In the genomic region with DNA sequence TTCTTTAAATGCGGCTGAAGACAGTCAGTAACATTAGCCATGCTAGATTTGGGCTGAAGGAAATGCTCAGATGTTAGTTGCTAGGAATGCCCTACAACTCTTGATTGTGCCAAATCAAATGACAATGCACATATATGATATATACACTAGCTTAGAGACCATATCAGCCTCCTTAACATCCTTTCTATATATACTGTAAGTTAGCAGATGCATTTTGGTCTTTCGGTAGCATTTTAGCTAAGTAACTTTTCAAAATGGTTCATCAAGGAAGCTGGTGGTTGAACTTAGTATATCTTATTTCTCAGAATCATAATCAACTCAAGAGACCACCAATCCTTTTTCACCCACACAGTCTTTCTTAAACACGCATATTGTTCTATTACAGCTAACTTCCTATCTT, we compare ENCODE assay signal across 24 cellular contexts. TPM values are rescaled to one million over a fixed set of nuclear protein-coding genes. Genes with fewer than 3 reads are reported as not detected.
"Had no signal": no experiment of that assay in that cellular context is flagged by ENCODE, and none has a peak within 500 bp of the region (broad histone marks: within the 10 kb centered on the region; RNA-seq: fewer than 3 reads in every experiment).

No MANE protein-coding gene starts in this region.

- H3K4me3 Mint-ChIP-seq: immature natural killer cell; naive thymus-derived CD8-positive, alpha-beta T cell; stimulated activated naive B cell treated with anti-CD40 and anti-IgM and Interleukin-4, amounts not matched to agents 10 μg/mL and 1 μg/mL and 100 μg/mL, for 72 hours; stimulated activated naive CD8-positive, alpha-beta T cell treated with anti-CD3 and anti-CD28 coated beads, Interleukin-15, Interleukin-2, amounts not matched to agents 100 ng/mL and 50 ng/mL, for 24 hours; type B pancreatic cell had no signal

- H3K36me3 Mint-ChIP-seq: immature natural killer cell; naive thymus-derived CD8-positive, alpha-beta T cell; stimulated activated naive B cell treated with anti-CD40 and anti-IgM and Interleukin-4, amounts not matched to agents 10 μg/mL and 1 μg/mL and 100 μg/mL, for 72 hours; type B pancreatic cell had no signal

- H3K4me3 ChIP-seq: left lung, lower lobe of right lung, ovary, right atrium auricular region, right lobe of liver, smooth muscle cell, tibial nerve, uterus had no signal

- H3K27ac ChIP-seq: left lung, lower lobe of right lung, ovary, right atrium auricular region, right lobe of liver, tibial nerve, uterus had no signal

- H3K27me3 ChIP-seq: left lung, ovary, right atrium auricular region, right lobe of liver, tibial nerve had no signal

- H3K9me3 Mint-ChIP-seq: immature natural killer cell; naive thymus-derived CD8-positive, alpha-beta T cell; stimulated activated naive B cell treated with anti-CD40 and anti-IgM and Interleukin-4, amounts not matched to agents 10 μg/mL and 1 μg/mL and 100 μg/mL, for 72 hours; stimulated activated naive CD8-positive, alpha-beta T cell treated with anti-CD3 and anti-CD28 coated beads, Interleukin-15, Interleukin-2, amounts not matched to agents 100 ng/mL and 50 ng/mL, for 24 hours; type B pancreatic cell had no signal

- H3K27me3 Mint-ChIP-seq: progenitor cell of endocrine pancreas had no signal

- ATAC-seq: left colon; left lung; lower lobe of right lung; naive thymus-derived CD8-positive, alpha-beta T cell; right lobe of liver; stimulated activated naive B cell treated with anti-CD40 and anti-IgM and Interleukin-4, amounts not matched to agents 10 μg/mL and 1 μg/mL and 100 μg/mL, for 72 hours had no signal

- H3K27ac Mint-ChIP-seq: immature natural killer cell; naive thymus-derived CD8-positive, alpha-beta T cell; progenitor cell of endocrine pancreas; stimulated activated naive B cell treated with anti-CD40 and anti-IgM and Interleukin-4, amounts not matched to agents 10 μg/mL and 1 μg/mL and 100 μg/mL, for 72 hours; stimulated activated naive CD8-positive, alpha-beta T cell treated with anti-CD3 and anti-CD28 coated beads, Interleukin-15, Interleukin-2, amounts not matched to agents 100 ng/mL and 50 ng/mL, for 24 hours; type B pancreatic cell had no signal

- DNase-seq: hypothalamus; immature natural killer cell; kidney; left colon; left lung; lower lobe of right lung; mammary epithelial cell; mesenchymal stem cell; naive thymus-derived CD8-positive, alpha-beta T cell; ovary; right lobe of liver; stimulated activated CD4-positive, alpha-beta T cell treated with anti-CD3 and anti-CD28 coated beads, Interleukin-1b, Interleukin-23, amount 100 ng/mL, for 48 hours; stimulated activated CD4-positive, alpha-beta T cell treated with anti-CD3 and anti-CD28 coated beads, Interleukin-2, amount 100 ng/mL, for 48 hours; stimulated activated CD4-positive, alpha-beta T cell treated with anti-CD3 and anti-CD28 coated beads, Interleukin-4, amount 100 ng/mL, for 4 hours; stimulated activated CD8-positive, alpha-beta memory T cell treated with anti-CD3 and anti-CD28 coated beads, Interleukin-4, amount 100 ng/mL, for 48 hours; stimulated activated naive B cell treated with anti-CD40 and anti-IgM and Interleukin-4, amounts not matched to agents 10 μg/mL and 1 μg/mL and 100 μg/mL, for 72 hours; substantia nigra; uterus had no signal

- H3K4me1 Mint-ChIP-seq: immature natural killer cell had no signal

RNA-seq across cellular contexts. Expression of a gene that starts 14.1 kb away (rescaled TPM):
- total RNA-seq: naive thymus-derived CD8-positive, alpha-beta T cell had no signal
